Comparison of ENCODE assay signal across 1 cellular context in genomic region chr1:23696335-23696989, GRCh38.
A peak's percentile ranks its signal among the peaks of the same experiment; 100 is the strongest.
TF ChIP-seq lines count a peak whose summit lies in the region.

No MANE protein-coding gene starts in this region.

TF ChIP-seq in A549, 52 proteins besides CTCF, POLR2A, EP300 and RAD21:
- 0 out of 5 replicates have a peak, but pooled peaks of 1 of the 2 experiments have one; percentile 3 for TF ChIP-seq JUN (IDR thresholded peaks at IDR 0.05)
- TF ChIP-seq HOXB13 (CRISPR knock-in tag; IDR thresholded peaks at IDR 0.05; ENCODE audit: low read depth) = no peak
- no peak for TF ChIP-seq CBX2 (IDR thresholded peaks at IDR 0.05; ENCODE audit: borderline replicate concordance, low read depth)
- TF ChIP-seq FOSL2 (IDR thresholded peaks at IDR 0.05) = no peak
- TF ChIP-seq FOSL2 (CRISPR knock-in tag; IDR thresholded peaks at IDR 0.05) = no peak
- no peak for TF ChIP-seq ZSCAN20 (CRISPR knock-in tag; IDR thresholded peaks at IDR 0.05)
